14 cellular contexts compared by ENCODE assay signal in genomic region chrX:133544105-133544504, GRCh38.
DNase-seq lines count a peak whose midpoint lies in the region; ATAC-seq lines count a peak whose summit lies in the region.
"Had no signal": no experiment of that assay in that cellular context is flagged by ENCODE, and none has a peak within 500 bp of the region (broad histone marks: within the 10 kb centered on the region; RNA-seq: fewer than 3 reads in every experiment).

No MANE protein-coding gene starts in this region.

- H3K4me3 ChIP-seq in SJSA1 (no peak overlapping the region), skeletal muscle cell (ENCODE audit: low read depth, low read length) (no peak overlapping the region)

- no peaks in the 10 kb centered on the region for H3K36me3 Mint-ChIP-seq in activated T-helper 1 cell treated with anti-CD3 and anti-CD28 coated beads, Interleukin-12 subunit alpha, Interleukin-12 subunit beta, Interleukin-2, Interleukin-4 antibody, amounts not matched to agents 30 ng/mL and 10 ng/mL and 1 ng/mL, durations not matched to agents 14 hours and 24 hours and 36 hours (ENCODE audit: low read depth)

- no peaks in the 10 kb centered on the region for H3K27me3 ChIP-seq in SJSA1 (replicated peaks)

- no peak for ATAC-seq in HG02970 (IDR thresholded peaks at IDR 0.05; ENCODE audit: low FRiP score, unreplicated experiment)
- ATAC-seq in HG02571 (IDR thresholded peaks at IDR 0.05; ENCODE audit: unreplicated experiment) = no peak
- no peak for ATAC-seq in HG03432 (IDR thresholded peaks at IDR 0.05; ENCODE audit: unreplicated experiment)

- intact Hi-C loops in activated T-helper 1 cell treated with anti-CD3 and anti-CD28 coated beads, Interleukin-12 subunit alpha, Interleukin-12 subunit beta, Interleukin-2, Interleukin-4 antibody, amounts not matched to agents 30 ng/mL and 10 ng/mL and 1 ng/mL, durations not matched to agents 14 hours and 24 hours and 36 hours (cut with micrococcal nuclease) = no loop called here

- no peak overlapping the region for H3K4me3 Mint-ChIP-seq in activated T-helper 1 cell treated with anti-CD3 and anti-CD28 coated beads, Interleukin-12 subunit alpha, Interleukin-12 subunit beta, Interleukin-2, Interleukin-4 antibody, amounts not matched to agents 30 ng/mL and 10 ng/mL and 1 ng/mL, durations not matched to agents 14 hours and 24 hours and 36 hours
- H3K4me3 Mint-ChIP-seq: HFFc6 had no signal

- H3K36me3 ChIP-seq in SJSA1 = no peaks in the 10 kb centered on the region

- peaks cover 14% of the 10 kb centered on the region for H3K4me1 ChIP-seq in SJSA1 (replicated peaks)

- no peaks in the 10 kb centered on the region for H3K9me3 ChIP-seq in SJSA1 (replicated peaks)

- H3K27ac ChIP-seq in SJSA1 = peak overlapping the region; percentile 83

- no peaks in the 10 kb centered on the region for H3K27me3 Mint-ChIP-seq in activated T-helper 1 cell treated with anti-CD3 and anti-CD28 coated beads, Interleukin-12 subunit alpha, Interleukin-12 subunit beta, Interleukin-2, Interleukin-4 antibody, amounts not matched to agents 30 ng/mL and 10 ng/mL and 1 ng/mL, durations not matched to agents 14 hours and 24 hours and 36 hours (ENCODE audit: insufficient read depth)

- peak; percentile 43 for DNase-seq in H4 (ENCODE audit: low spot score)
- DNase-seq in SJSA1 (ENCODE audit: low read depth in 1 of 2, low spot score in 2 of 2) = peak; percentile 41 to 64
- peak; percentile 42 for DNase-seq in fibroblast of the conjunctiva (ENCODE audit: low read depth)
- peak; percentile 36 for DNase-seq in skeletal muscle cell (ENCODE audit: low read depth)
- DNase-seq in activated T-helper 1 cell treated with anti-CD3 and anti-CD28 coated beads, Interleukin-12 subunit alpha, Interleukin-12 subunit beta, Interleukin-2, Interleukin-4 antibody, amounts not matched to agents 30 ng/mL and 10 ng/mL and 1 ng/mL, durations not matched to agents 14 hours and 24 hours and 36 hours (ENCODE audit: low spot score) = no peak
- DNase-seq: activated CD8-positive, alpha-beta memory T cell treated with anti-CD3 and anti-CD28 coated beads for 24 hours; anterior cingulate cortex; HFFc6; midbrain; stimulated activated CD4-positive, alpha-beta T cell treated with anti-CD3 and anti-CD28 coated beads, Interleukin-15, amount 100 ng/mL, for 24 hours; stimulated activated naive CD4-positive, alpha-beta T cell treated with Interleukin-2 at 50 U/mL for 16 hours had no signal

- no peaks in the 10 kb centered on the region for H3K4me1 Mint-ChIP-seq in activated T-helper 1 cell treated with anti-CD3 and anti-CD28 coated beads, Interleukin-12 subunit alpha, Interleukin-12 subunit beta, Interleukin-2, Interleukin-4 antibody, amounts not matched to agents 30 ng/mL and 10 ng/mL and 1 ng/mL, durations not matched to agents 14 hours and 24 hours and 36 hours (ENCODE audit: low read depth)

- no peaks in the 10 kb centered on the region for H3K9me3 Mint-ChIP-seq in activated T-helper 1 cell treated with anti-CD3 and anti-CD28 coated beads, Interleukin-12 subunit alpha, Interleukin-12 subunit beta, Interleukin-2, Interleukin-4 antibody, amounts not matched to agents 30 ng/mL and 10 ng/mL and 1 ng/mL, durations not matched to agents 14 hours and 24 hours and 36 hours

- H3K27ac Mint-ChIP-seq in activated T-helper 1 cell treated with anti-CD3 and anti-CD28 coated beads, Interleukin-12 subunit alpha, Interleukin-12 subunit beta, Interleukin-2, Interleukin-4 antibody, amounts not matched to agents 30 ng/mL and 10 ng/mL and 1 ng/mL, durations not matched to agents 14 hours and 24 hours and 36 hours = no peak overlapping the region
- H3K27ac Mint-ChIP-seq: HFFc6 had no signal
